ENCODE assay signal across 28 cellular contexts in genomic region chr2:17959356-17959755, GRCh38.
"Had no signal": no experiment of that assay in that cellular context is flagged by ENCODE, and none has a peak within 500 bp of the region (broad histone marks: within the 10 kb centered on the region; RNA-seq: fewer than 3 reads in every experiment).

No MANE protein-coding gene starts in this region.

- ATAC-seq: left cardiac atrium; left lung; lower lobe of right lung; natural killer cell; pancreas; right cardiac atrium; sciatic nerve; stimulated activated naive B cell treated with anti-CD40 and anti-IgM and Interleukin-4, amounts not matched to agents 10 μg/mL and 1 μg/mL and 100 μg/mL, for 72 hours; stimulated activated naive CD8-positive, alpha-beta T cell treated with anti-CD3 and anti-CD28 coated beads, Interleukin-15, Interleukin-2, amounts not matched to agents 100 U/mL and 50 U/mL, for 24 hours had no signal

- H3K36me3 Mint-ChIP-seq: natural killer cell; stimulated activated naive B cell treated with anti-CD40 and anti-IgM and Interleukin-4, amounts not matched to agents 10 μg/mL and 1 μg/mL and 100 μg/mL, for 72 hours had no signal

- H2AFZ ChIP-seq: hepatocyte had no signal

- DNase-seq: kidney glomerular epithelial cell; left cardiac atrium; left lung; lower lobe of right lung; mammary epithelial cell; mesenchymal stem cell; naive B cell; natural killer cell; pancreas; retina; right cardiac atrium; stimulated activated CD4-positive, alpha-beta T cell treated with anti-CD3 and anti-CD28 coated beads, Interleukin-12 subunit alpha, Interleukin-12 subunit beta, amount 100 ng/mL, for 4 hours; stimulated activated CD4-positive, alpha-beta T cell treated with anti-CD3 and anti-CD28 coated beads, Interleukin-15, amount 100 ng/mL, for 24 hours; stimulated activated CD4-positive, alpha-beta T cell treated with anti-CD3 and anti-CD28 coated beads, Interleukin-2, amount 100 ng/mL, for 24 hours; stimulated activated CD4-positive, alpha-beta T cell treated with anti-CD3 and anti-CD28 coated beads, Interleukin-4, amount 100 ng/mL, for 1 hour; stimulated activated naive B cell treated with anti-CD40 and anti-IgM and Interleukin-4, amounts not matched to agents 10 μg/mL and 1 μg/mL and 100 μg/mL, for 72 hours; stimulated activated naive CD8-positive, alpha-beta T cell treated with anti-CD3 and anti-CD28 coated beads, Interleukin-15, Interleukin-2, amounts not matched to agents 100 U/mL and 50 U/mL, for 24 hours; stomach; testis; thyroid gland; transverse colon; upper lobe of left lung had no signal

- H3K4me1 ChIP-seq: lower lobe of right lung, pancreas, prostate gland, stomach, testis, thyroid gland, transverse colon, upper lobe of left lung, vagina had no signal

- H3K9me3 ChIP-seq: left lung, lower lobe of right lung, pancreas, prostate gland, stomach, testis, thyroid gland, transverse colon, upper lobe of left lung, vagina had no signal

- H3K36me3 ChIP-seq: left lung, lower lobe of right lung, pancreas, prostate gland, stomach, thyroid gland, transverse colon, upper lobe of left lung, vagina had no signal

- H3K79me2 ChIP-seq: hepatocyte had no signal

- H3K27ac Mint-ChIP-seq: naive B cell; natural killer cell; stimulated activated naive B cell treated with anti-CD40 and anti-IgM and Interleukin-4, amounts not matched to agents 10 μg/mL and 1 μg/mL and 100 μg/mL, for 72 hours had no signal

- H3K27ac ChIP-seq: hepatocyte, left lung, lower lobe of right lung, pancreas, prostate gland, skin epidermis, stomach, testis, thyroid gland, transverse colon, upper lobe of left lung, vagina had no signal

- H3K4me2 ChIP-seq: hepatocyte had no signal

- H3K4me1 Mint-ChIP-seq: stimulated activated naive B cell treated with anti-CD40 and anti-IgM and Interleukin-4, amounts not matched to agents 10 μg/mL and 1 μg/mL and 100 μg/mL, for 72 hours had no signal

- H3K4me3 ChIP-seq: hepatocyte, left lung, lower lobe of right lung, pancreas, prostate gland, skin epidermis, stomach, testis, thyroid gland, transverse colon, upper lobe of left lung, vagina had no signal

- H3K4me3 Mint-ChIP-seq: naive B cell; natural killer cell; stimulated activated naive B cell treated with anti-CD40 and anti-IgM and Interleukin-4, amounts not matched to agents 10 μg/mL and 1 μg/mL and 100 μg/mL, for 72 hours had no signal

- H3K27me3 ChIP-seq: left lung, pancreas, stomach, testis, thyroid gland, transverse colon, upper lobe of left lung, vagina had no signal

- FAIRE-seq: keratinocyte, pancreas had no signal
